In genomic region chr5:176809544-176810083, GRCh38 we compare ENCODE assay signal across 8 cellular contexts. TPM values are rescaled to one million over a fixed set of nuclear protein-coding genes. Genes with fewer than 3 reads are reported as not detected.
A peak's percentile ranks its signal among the peaks of the same experiment; 100 is the strongest.
DNase-seq lines count a peak whose midpoint lies in the region; ATAC-seq, FAIRE-seq and TF ChIP-seq lines count a peak whose summit lies in the region.
"Had no signal": no experiment of that assay in that cellular context is flagged by ENCODE, and none has a peak within 500 bp of the region (broad histone marks: within the 10 kb centered on the region; RNA-seq: fewer than 3 reads in every experiment).

No MANE protein-coding gene starts in this region.

- 0 to 1% methylated on average over 30 to 48 of the region's 48 CpGs for WGBS in pancreas, 2 donors

- no peak for TF ChIP-seq CTCF in pancreas (IDR thresholded peaks at IDR 0.05)

- peaks cover 0 to 7% (median 3%) of the 10 kb centered on the region in 3 donors for H3K4me1 ChIP-seq in pancreas

- no peaks in the 10 kb centered on the region for H3K9me3 ChIP-seq in pancreas

- no peaks in the 10 kb centered on the region for H3K36me3 ChIP-seq in pancreas

- peak overlapping the region in 3 of 4 donors; percentile 10 to 49 (median 30) for H3K4me3 ChIP-seq in pancreas

- peaks cover 0 to 20% (median 5%) of the 10 kb centered on the region in 4 donors for H3K27me3 ChIP-seq in pancreas

- no peak for FAIRE-seq in pancreas (lab: Jason Lieb, UNC)

- peak in 1 of 4 donors; percentile 5 for ATAC-seq in pancreas
- no peak for ATAC-seq in HG02840 (IDR thresholded peaks at IDR 0.05; ENCODE audit: low FRiP score, unreplicated experiment)
- ATAC-seq in HG03457 (IDR thresholded peaks at IDR 0.05; ENCODE audit: unreplicated experiment), result no peak
- no peak for ATAC-seq in left lobe of liver

- in situ Hi-C loops in KBM-7 (cut with MboI; ENCODE audit: low pct_unique_long_range_greater_than_20kb, low sequenced_read_pairs), result no loop called here

- no peak overlapping the region for H3K27ac ChIP-seq in pancreas

- intact Hi-C loops in pancreas (cut with DNase I), result no loop called here

- DNase-seq in ELF-1 (ENCODE audit: low read depth, low spot score) (peak; percentile 43), KBM-7 (peak; percentile 28), ecto neural progenitor cell (ENCODE audit: low spot score) (peak; percentile 72), pancreas (peak in 1 of 6 donors; percentile 58), left lobe of liver (ENCODE audit: low spot score) (no peak)

RNA-seq across cellular contexts. Expression of gene UNC5A, which starts 0.7 kb away (rescaled TPM):
- total RNA-seq in pancreas (under 1 TPM; 0.09 to 0.49 (median 0.22) TPM), left lobe of liver (not detected)
- polyA plus RNA-seq in pancreas, result 1 to 10 TPM; 2.3 to 3.6 TPM
- total RNA-seq: mononuclear cell had no signal
